Comparison of ENCODE assay signal across 1 cellular context in the genomic region with DNA sequence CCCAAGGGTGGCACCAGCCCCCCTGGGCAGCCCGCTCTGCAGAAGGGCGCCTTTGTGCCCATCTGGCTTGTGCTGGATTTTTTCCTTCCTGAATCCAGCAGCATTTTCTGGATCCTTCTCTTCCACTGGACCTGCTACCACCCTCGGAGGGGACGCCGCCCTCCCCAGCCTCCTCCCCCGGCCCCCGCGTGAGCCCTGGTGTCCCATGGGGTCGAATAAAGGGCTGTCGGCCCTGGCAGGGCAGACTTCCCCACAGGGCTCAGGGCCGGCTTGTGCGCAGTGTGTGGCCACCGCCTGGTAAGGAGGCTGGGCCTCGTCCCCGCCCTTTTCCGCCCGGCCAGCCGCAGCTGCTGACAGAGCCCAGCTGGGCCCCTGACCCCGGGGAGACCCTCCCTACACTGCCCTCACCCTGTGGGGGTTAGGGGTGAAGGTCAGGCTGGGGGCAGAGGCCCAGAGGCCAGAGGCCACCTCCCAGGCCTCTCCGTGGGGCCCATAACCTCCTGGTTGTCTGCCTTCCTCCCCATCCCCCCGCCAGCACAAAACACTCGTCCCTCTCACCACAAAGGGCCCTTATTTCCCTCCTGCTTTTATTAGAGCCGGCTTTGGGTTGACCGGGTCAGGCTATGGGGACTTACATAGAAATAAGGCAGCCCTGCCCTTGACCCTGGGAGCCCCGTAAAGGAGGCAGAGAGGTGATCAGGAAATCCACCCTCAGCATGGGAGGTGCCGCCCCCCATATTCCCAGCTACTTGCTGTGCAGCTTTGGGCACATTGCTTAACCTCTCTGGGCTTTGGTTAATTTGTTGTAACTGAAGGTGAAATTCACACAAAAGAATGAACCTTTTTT.
TF ChIP-seq lines count a peak whose summit lies in the region.

No MANE protein-coding gene starts in this region.

TF ChIP-seq in HepG2, 621 proteins besides CTCF, POLR2A, EP300 and RAD21 (continued from another document and continues in another):
- TF ChIP-seq, protein P1, sequence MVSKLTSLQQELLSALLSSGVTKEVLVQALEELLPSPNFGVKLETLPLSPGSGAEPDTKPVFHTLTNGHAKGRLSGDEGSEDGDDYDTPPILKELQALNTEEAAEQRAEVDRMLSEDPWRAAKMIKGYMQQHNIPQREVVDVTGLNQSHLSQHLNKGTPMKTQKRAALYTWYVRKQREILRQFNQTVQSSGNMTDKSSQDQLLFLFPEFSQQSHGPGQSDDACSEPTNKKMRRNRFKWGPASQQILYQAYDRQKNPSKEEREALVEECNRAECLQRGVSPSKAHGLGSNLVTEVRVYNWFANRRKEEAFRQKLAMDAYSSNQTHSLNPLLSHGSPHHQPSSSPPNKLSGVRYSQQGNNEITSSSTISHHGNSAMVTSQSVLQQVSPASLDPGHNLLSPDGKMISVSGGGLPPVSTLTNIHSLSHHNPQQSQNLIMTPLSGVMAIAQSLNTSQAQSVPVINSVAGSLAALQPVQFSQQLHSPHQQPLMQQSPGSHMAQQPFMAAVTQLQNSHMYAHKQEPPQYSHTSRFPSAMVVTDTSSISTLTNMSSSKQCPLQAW (CRISPR knock-in tag; IDR thresholded peaks at IDR 0.05) = peak; percentile 97
- TF ChIP-seq, protein P2, sequence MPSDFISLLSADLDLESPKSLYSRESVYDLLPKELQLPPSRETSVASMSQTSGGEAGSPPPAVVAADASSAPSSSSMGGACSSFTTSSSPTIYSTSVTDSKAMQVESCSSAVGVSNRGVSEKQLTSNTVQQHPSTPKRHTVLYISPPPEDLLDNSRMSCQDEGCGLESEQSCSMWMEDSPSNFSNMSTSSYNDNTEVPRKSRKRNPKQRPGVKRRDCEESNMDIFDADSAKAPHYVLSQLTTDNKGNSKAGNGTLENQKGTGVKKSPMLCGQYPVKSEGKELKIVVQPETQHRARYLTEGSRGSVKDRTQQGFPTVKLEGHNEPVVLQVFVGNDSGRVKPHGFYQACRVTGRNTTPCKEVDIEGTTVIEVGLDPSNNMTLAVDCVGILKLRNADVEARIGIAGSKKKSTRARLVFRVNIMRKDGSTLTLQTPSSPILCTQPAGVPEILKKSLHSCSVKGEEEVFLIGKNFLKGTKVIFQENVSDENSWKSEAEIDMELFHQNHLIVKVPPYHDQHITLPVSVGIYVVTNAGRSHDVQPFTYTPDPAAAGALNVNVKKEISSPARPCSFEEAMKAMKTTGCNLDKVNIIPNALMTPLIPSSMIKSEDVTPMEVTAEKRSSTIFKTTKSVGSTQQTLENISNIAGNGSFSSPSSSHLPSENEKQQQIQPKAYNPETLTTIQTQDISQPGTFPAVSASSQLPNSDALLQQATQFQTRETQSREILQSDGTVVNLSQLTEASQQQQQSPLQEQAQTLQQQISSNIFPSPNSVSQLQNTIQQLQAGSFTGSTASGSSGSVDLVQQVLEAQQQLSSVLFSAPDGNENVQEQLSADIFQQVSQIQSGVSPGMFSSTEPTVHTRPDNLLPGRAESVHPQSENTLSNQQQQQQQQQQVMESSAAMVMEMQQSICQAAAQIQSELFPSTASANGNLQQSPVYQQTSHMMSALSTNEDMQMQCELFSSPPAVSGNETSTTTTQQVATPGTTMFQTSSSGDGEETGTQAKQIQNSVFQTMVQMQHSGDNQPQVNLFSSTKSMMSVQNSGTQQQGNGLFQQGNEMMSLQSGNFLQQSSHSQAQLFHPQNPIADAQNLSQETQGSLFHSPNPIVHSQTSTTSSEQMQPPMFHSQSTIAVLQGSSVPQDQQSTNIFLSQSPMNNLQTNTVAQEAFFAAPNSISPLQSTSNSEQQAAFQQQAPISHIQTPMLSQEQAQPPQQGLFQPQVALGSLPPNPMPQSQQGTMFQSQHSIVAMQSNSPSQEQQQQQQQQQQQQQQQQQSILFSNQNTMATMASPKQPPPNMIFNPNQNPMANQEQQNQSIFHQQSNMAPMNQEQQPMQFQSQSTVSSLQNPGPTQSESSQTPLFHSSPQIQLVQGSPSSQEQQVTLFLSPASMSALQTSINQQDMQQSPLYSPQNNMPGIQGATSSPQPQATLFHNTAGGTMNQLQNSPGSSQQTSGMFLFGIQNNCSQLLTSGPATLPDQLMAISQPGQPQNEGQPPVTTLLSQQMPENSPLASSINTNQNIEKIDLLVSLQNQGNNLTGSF (CRISPR knock-in tag; IDR thresholded peaks at IDR 0.05) = no peak
- TF ChIP-seq, protein P3, sequence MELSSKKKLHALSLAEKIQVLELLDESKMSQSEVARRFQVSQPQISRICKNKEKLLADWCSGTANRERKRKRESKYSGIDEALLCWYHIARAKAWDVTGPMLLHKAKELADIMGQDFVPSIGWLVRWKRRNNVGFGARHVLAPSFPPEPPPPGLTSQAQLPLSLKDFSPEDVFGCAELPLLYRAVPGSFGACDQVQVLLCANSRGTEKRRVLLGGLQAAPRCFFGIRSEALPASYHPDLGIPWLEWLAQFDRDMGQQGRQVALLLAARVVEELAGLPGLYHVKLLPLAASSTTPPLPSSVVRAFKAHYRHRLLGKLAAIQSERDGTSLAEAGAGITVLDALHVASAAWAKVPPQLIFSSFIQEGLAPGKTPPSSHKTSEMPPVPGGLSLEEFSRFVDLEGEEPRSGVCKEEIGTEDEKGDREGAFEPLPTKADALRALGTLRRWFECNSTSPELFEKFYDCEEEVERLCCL (CRISPR knock-in tag; IDR thresholded peaks at IDR 0.05; ENCODE audit: borderline replicate concordance) = no peak; the same call in 1 of the 2 replicates
- TF ChIP-seq PCBP1 (IDR thresholded peaks at IDR 0.05; ENCODE audit: borderline replicate concordance, low read depth, low read length) = peak; percentile 99
- TF ChIP-seq ZNF30 (CRISPR knock-in tag; IDR thresholded peaks at IDR 0.05) = no peak
- TF ChIP-seq, protein P4, sequence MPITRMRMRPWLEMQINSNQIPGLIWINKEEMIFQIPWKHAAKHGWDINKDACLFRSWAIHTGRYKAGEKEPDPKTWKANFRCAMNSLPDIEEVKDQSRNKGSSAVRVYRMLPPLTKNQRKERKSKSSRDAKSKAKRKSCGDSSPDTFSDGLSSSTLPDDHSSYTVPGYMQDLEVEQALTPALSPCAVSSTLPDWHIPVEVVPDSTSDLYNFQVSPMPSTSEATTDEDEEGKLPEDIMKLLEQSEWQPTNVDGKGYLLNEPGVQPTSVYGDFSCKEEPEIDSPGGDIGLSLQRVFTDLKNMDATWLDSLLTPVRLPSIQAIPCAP (CRISPR knock-in tag; IDR thresholded peaks at IDR 0.05; ENCODE audit: low read depth) = no peak
- no peak for TF ChIP-seq RFXANK (CRISPR knock-in tag; IDR thresholded peaks at IDR 0.05)
- peak; percentile 61 for TF ChIP-seq ZBTB3 (CRISPR knock-in tag; IDR thresholded peaks at IDR 0.05; ENCODE audit: borderline replicate concordance, low read depth)
- no peak for TF ChIP-seq NFRKB (IDR thresholded peaks at IDR 0.05)
- peak; percentile 76; the same call in 1 of the 2 replicates for TF ChIP-seq SIN3A (IDR thresholded peaks at IDR 0.05; ENCODE audit: borderline replicate concordance, low read depth, low read length)
- no peak for TF ChIP-seq ZNF260 (CRISPR knock-in tag; IDR thresholded peaks at IDR 0.05; ENCODE audit: borderline replicate concordance, low read depth)
- peak; percentile 100 for TF ChIP-seq ZBTB7A (CRISPR knock-in tag; IDR thresholded peaks at IDR 0.05)
- TF ChIP-seq, protein P5, sequence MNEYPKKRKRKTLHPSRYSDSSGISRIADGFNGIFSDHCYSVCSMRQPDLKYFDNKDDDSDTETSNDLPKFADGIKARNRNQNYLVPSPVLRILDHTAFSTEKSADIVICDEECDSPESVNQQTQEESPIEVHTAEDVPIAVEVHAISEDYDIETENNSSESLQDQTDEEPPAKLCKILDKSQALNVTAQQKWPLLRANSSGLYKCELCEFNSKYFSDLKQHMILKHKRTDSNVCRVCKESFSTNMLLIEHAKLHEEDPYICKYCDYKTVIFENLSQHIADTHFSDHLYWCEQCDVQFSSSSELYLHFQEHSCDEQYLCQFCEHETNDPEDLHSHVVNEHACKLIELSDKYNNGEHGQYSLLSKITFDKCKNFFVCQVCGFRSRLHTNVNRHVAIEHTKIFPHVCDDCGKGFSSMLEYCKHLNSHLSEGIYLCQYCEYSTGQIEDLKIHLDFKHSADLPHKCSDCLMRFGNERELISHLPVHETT (CRISPR knock-in tag; conservative IDR thresholded peaks at IDR 0.05) = peak; percentile 78
- TF ChIP-seq JUND (CRISPR knock-in tag; IDR thresholded peaks at IDR 0.05) = peak; percentile 93
- TF ChIP-seq GLI4 (CRISPR knock-in tag; IDR thresholded peaks at IDR 0.05; ENCODE audit: borderline replicate concordance) = 0 out of 2 replicates have a peak, but pooled peaks have one; percentile 60
- no peak for TF ChIP-seq NBN (conservative IDR thresholded peaks at IDR 0.05)
- TF ChIP-seq HNF4A (CRISPR knock-in tag; IDR thresholded peaks at IDR 0.05) = peak; percentile 100
- peak; percentile 76 for TF ChIP-seq ELF1 (CRISPR knock-in tag; IDR thresholded peaks at IDR 0.05)
- no peak for TF ChIP-seq SP2 (CRISPR knock-in tag; IDR thresholded peaks at IDR 0.05)
- TF ChIP-seq, protein P6, sequence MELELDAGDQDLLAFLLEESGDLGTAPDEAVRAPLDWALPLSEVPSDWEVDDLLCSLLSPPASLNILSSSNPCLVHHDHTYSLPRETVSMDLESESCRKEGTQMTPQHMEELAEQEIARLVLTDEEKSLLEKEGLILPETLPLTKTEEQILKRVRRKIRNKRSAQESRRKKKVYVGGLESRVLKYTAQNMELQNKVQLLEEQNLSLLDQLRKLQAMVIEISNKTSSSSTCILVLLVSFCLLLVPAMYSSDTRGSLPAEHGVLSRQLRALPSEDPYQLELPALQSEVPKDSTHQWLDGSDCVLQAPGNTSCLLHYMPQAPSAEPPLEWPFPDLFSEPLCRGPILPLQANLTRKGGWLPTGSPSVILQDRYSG (CRISPR knock-in tag; IDR thresholded peaks at IDR 0.05) = no peak
- TF ChIP-seq IKZF4 (CRISPR knock-in tag; IDR thresholded peaks at IDR 0.05; ENCODE audit: borderline replicate concordance, low read depth, not compliant biosample characterization) = peak; percentile 73
- peak; percentile 71; the same call in 1 of the 2 replicates for TF ChIP-seq KAT7 (CRISPR knock-in tag; IDR thresholded peaks at IDR 0.05; ENCODE audit: borderline replicate concordance)
- peak; percentile 99 for TF ChIP-seq HNRNPL (IDR thresholded peaks at IDR 0.05; ENCODE audit: low read depth, low read length)
- TF ChIP-seq, protein P7, sequence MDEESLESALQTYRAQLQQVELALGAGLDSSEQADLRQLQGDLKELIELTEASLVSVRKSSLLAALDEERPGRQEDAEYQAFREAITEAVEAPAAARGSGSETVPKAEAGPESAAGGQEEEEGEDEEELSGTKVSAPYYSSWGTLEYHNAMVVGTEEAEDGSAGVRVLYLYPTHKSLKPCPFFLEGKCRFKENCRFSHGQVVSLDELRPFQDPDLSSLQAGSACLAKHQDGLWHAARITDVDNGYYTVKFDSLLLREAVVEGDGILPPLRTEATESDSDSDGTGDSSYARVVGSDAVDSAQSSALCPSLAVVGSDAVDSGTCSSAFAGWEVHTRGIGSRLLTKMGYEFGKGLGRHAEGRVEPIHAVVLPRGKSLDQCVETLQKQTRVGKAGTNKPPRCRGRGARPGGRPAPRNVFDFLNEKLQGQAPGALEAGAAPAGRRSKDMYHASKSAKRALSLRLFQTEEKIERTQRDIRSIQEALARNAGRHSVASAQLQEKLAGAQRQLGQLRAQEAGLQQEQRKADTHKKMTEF (CRISPR knock-in tag; IDR thresholded peaks at IDR 0.05) = peak; percentile 99
- no peak for TF ChIP-seq EHMT2 (IDR thresholded peaks at IDR 0.05; ENCODE audit: borderline replicate concordance, low read depth, low read length)
- peak; percentile 47; the same call in 1 of the 2 replicates for TF ChIP-seq ZNF652 (CRISPR knock-in tag; IDR thresholded peaks at IDR 0.05; ENCODE audit: borderline replicate concordance, low read depth)
- TF ChIP-seq, protein P8, sequence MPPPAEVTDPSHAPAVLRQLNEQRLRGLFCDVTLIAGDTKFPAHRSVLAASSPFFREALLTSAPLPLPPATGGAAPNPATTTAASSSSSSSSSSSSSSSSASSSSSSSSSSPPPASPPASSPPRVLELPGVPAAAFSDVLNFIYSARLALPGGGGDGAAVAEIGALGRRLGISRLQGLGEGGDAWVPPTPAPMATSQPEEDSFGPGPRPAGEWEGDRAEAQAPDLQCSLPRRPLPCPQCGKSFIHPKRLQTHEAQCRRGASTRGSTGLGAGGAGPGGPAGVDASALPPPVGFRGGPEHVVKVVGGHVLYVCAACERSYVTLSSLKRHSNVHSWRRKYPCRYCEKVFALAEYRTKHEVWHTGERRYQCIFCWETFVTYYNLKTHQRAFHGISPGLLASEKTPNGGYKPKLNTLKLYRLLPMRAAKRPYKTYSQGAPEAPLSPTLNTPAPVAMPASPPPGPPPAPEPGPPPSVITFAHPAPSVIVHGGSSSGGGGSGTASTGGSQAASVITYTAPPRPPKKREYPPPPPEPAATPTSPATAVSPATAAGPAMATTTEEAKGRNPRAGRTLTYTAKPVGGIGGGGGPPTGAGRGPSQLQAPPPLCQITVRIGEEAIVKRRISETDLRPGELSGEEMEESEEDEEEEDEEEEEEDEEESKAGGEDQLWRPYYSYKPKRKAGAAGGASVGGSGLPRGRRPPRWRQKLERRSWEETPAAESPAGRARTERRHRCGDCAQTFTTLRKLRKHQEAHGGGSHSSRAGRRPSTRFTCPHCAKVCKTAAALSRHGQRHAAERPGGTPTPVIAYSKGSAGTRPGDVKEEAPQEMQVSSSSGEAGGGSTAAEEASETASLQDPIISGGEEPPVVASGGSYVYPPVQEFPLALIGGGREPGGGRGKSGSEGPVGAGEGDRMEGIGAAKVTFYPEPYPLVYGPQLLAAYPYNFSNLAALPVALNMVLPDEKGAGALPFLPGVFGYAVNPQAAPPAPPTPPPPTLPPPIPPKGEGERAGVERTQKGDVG (CRISPR knock-in tag; IDR thresholded peaks at IDR 0.05; ENCODE audit: borderline replicate concordance) = peak; percentile 100
- peak; percentile 48 for TF ChIP-seq ADNP (CRISPR knock-in tag; IDR thresholded peaks at IDR 0.05)
- TF ChIP-seq ZNF383 (CRISPR knock-in tag; IDR thresholded peaks at IDR 0.05; ENCODE audit: borderline replicate concordance) = no peak; the same call in 1 of the 2 replicates
- no peak for TF ChIP-seq ZSCAN12 (CRISPR knock-in tag; IDR thresholded peaks at IDR 0.05)
- TF ChIP-seq MZF1 (CRISPR knock-in tag; IDR thresholded peaks at IDR 0.05; ENCODE audit: borderline replicate concordance) = no peak
- TF ChIP-seq ZNF841 (CRISPR knock-in tag; IDR thresholded peaks at IDR 0.05; ENCODE audit: borderline replicate concordance) = no peak
- TF ChIP-seq, protein P9, sequence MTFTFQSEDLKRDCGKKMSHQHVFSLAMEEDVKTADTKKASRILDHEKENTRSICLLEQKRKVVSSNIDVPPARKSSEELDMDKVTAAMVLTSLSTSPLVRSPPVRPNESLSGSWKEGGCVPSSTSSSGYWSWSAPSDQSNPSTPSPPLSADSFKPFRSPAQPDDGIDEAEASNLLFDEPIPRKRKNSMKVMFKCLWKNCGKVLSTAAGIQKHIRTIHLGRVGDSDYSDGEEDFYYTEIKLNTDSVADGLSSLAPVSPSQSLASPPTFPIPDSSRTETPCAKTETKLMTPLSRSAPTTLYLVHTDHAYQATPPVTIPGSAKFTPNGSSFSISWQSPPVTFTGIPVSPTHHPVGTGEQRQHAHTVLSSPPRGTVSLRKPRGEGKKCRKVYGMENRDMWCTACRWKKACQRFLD (CRISPR knock-in tag; IDR thresholded peaks at IDR 0.05; ENCODE audit: borderline replicate concordance) = 0 out of 2 replicates have a peak, but pooled peaks have one; percentile 78
- peak; percentile 60 for TF ChIP-seq PHF20 (CRISPR knock-in tag; IDR thresholded peaks at IDR 0.05)
- peak; percentile 91 for TF ChIP-seq ZNF205 (CRISPR knock-in tag; IDR thresholded peaks at IDR 0.05)
